In genomic region chr20:642398-643174, GRCh38 we compare ENCODE assay signal across 10 cellular contexts. TPM values are rescaled to one million over a fixed set of nuclear protein-coding genes. Genes with fewer than 3 reads are reported as not detected.
DNase-seq lines count a peak whose midpoint lies in the region; ATAC-seq and TF ChIP-seq lines count a peak whose summit lies in the region.
"Had no signal": no experiment of that assay in that cellular context is flagged by ENCODE, and none has a peak within 500 bp of the region (broad histone marks: within the 10 kb centered on the region; RNA-seq: fewer than 3 reads in every experiment).

No MANE protein-coding gene starts in this region.

- DNase-seq in IMR-90 (no peak), chondrocyte (ENCODE audit: low spot score) (no peak), islet precursor cell (peak; percentile 86), substantia nigra (lab: John Stamatoyannopoulos, UW) (peak in 32 of 49 donors; percentile 1 to 85 (median 28)), GM19240 (ENCODE audit: insufficient read length, low spot score) (no peak), DMS114 treated with DMSO at 0.1 percent for 48 hours (lab: John Stamatoyannopoulos, UW; ENCODE audit: unreplicated experiment) (no peak)
- no peak for DNase-seq in activated CD4-positive, alpha-beta T cell treated with anti-CD3 and anti-CD28 coated beads for 1 hour
- DNase-seq: activated CD4-positive, alpha-beta T cell treated with anti-CD3 and anti-CD28 coated beads for 36 hours had no signal

- H3K4me1 ChIP-seq in IMR-90 (ENCODE audit: control insufficient read depth, insufficient read depth, low read length), result no peaks in the 10 kb centered on the region
- H3K4me1 ChIP-seq: HAP-1 had no signal

- no peak overlapping the region for H4K5ac ChIP-seq in IMR-90 (ENCODE audit: low read depth, low read length)

- H3K36me3 Mint-ChIP-seq in chondrocyte (ENCODE audit: low read depth), result no peaks in the 10 kb centered on the region

- H2BK15ac ChIP-seq in IMR-90 (ENCODE audit: low read depth, low read length), result no peak overlapping the region

- 2% methylated on average over 11 of the region's 57 CpGs; no CpG with 5 or more reads in 1 of the 2 experiments for WGBS in IMR-90 (ENCODE audit: extremely low coverage in 2 of 2, insufficient read length in 1 of 2), 2 experiments

- H3K56ac ChIP-seq in IMR-90 (ENCODE audit: extremely low read depth, insufficient read depth, low read length), result 0 out of 2 replicates have a peak overlapping the region, but pooled peaks have one; percentile 15

- no peak overlapping the region for H3K4ac ChIP-seq in IMR-90 (ENCODE audit: low read depth, low read length)

- no peak overlapping the region for H2BK20ac ChIP-seq in IMR-90 (ENCODE audit: low read depth, low read length)

- H3K27ac ChIP-seq in IMR-90 (ENCODE audit: insufficient read depth, low read length) (no peak overlapping the region), substantia nigra (ENCODE audit: low read depth, low read length, poor library complexity, severe bottlenecking) (no peak overlapping the region)

- no peaks in the 10 kb centered on the region for H3K27me3 Mint-ChIP-seq in chondrocyte (ENCODE audit: low read depth)

- H3K9me3 ChIP-seq in IMR-90 (ENCODE audit: control insufficient read depth, insufficient read depth, low read length), result no peaks in the 10 kb centered on the region
- H3K9me3 ChIP-seq: HAP-1 had no signal

- H3K14ac ChIP-seq in IMR-90 (replicated peaks; ENCODE audit: low read depth, low read length), result no peak overlapping the region

- ATAC-seq in IMR-90 (ENCODE audit: low read depth), result peak; percentile 56
- ATAC-seq: activated CD4-positive, alpha-beta T cell treated with anti-CD3 and anti-CD28 coated beads for 36 hours had no signal

- peaks cover 23% of the 10 kb centered on the region for H4K20me1 ChIP-seq in IMR-90 (ENCODE audit: insufficient read depth, low read length)

- no peak overlapping the region for H3K23ac ChIP-seq in IMR-90 (ENCODE audit: low read depth, low read length)

- no peak overlapping the region for H3K27ac Mint-ChIP-seq in chondrocyte (ENCODE audit: unreplicated experiment)
- H3K27ac Mint-ChIP-seq: activated CD4-positive, alpha-beta T cell treated with anti-CD3 and anti-CD28 coated beads for 36 hours had no signal

- H3K27me3 ChIP-seq in IMR-90 (ENCODE audit: control insufficient read depth, insufficient read depth, low read length), result peaks cover 3% of the 10 kb centered on the region

- peak overlapping the region; percentile 35 for H2AK9ac ChIP-seq in IMR-90 (replicated peaks; ENCODE audit: low read depth, low read length, poor library complexity)

- CTCF ChIA-PET in IMR-90 (lab: Yijun Ruan, JAX), result no interaction called here

- no peak for TF ChIP-seq POLR2A in IMR-90 (IDR thresholded peaks at IDR 0.05; ENCODE audit: low read depth, low read length)

- H3K36me3 ChIP-seq in IMR-90 (ENCODE audit: control insufficient read depth, insufficient read depth, low read length), result peaks cover 8% of the 10 kb centered on the region

- POLR2A ChIA-PET in IMR-90 (lab: Charles Lee; ENCODE audit: unreplicated experiment), result no interaction called here

- intact Hi-C loops in IMR-90 (cut with micrococcal nuclease), result no loop called here

- H3K9me3 Mint-ChIP-seq in chondrocyte (ENCODE audit: low read depth), result no peaks in the 10 kb centered on the region

- in situ Hi-C loops in IMR-90 (cut with MboI; ENCODE audit: low sequenced_read_pairs), result no loop called here

- H3K4me1 Mint-ChIP-seq in chondrocyte (ENCODE audit: low read depth), result peaks cover 11% of the 10 kb centered on the region

- TF ChIP-seq CTCF in IMR-90 (conservative IDR thresholded peaks at IDR 0.05; ENCODE audit: low read depth, low read length) (no peak), chondrocyte (IDR thresholded peaks at IDR 0.05) (no peak)

- peak overlapping the region; percentile 17; the same call in 1 of the 2 replicates for H3K4me3 ChIP-seq in IMR-90 (ENCODE audit: insufficient read depth, low read depth, low read length)
- H3K4me3 ChIP-seq: HAP-1 had no signal

- H3K4me3 Mint-ChIP-seq in chondrocyte (ENCODE audit: unreplicated experiment), result peak overlapping the region; percentile 31
- H3K4me3 Mint-ChIP-seq: activated CD4-positive, alpha-beta T cell treated with anti-CD3 and anti-CD28 coated beads for 36 hours had no signal

- H2BK120ac ChIP-seq in IMR-90 (ENCODE audit: low read depth, low read length), result no peak overlapping the region

- H2BK5ac ChIP-seq in IMR-90 (ENCODE audit: low read depth, low read length, poor library complexity, severe bottlenecking), result no peak overlapping the region

- TF ChIP-seq RAD21 in IMR-90 (IDR thresholded peaks at IDR 0.05; ENCODE audit: low read length), result no peak

- H3K18ac ChIP-seq in IMR-90 (ENCODE audit: low read depth, low read length), result no peak overlapping the region

- H4K8ac ChIP-seq in IMR-90 (ENCODE audit: low read depth in 2 of 2, low read length in 2 of 2), result no peak overlapping the region

- no peak overlapping the region for H3K9ac ChIP-seq in IMR-90 (ENCODE audit: low read depth, low read length)

- no TSS peak for BruUV-seq in IMR-90 (replicated peaks; lab: Mats Ljungman, UMichigan)

- H2AFZ ChIP-seq in IMR-90 (replicated peaks; ENCODE audit: low read length, poor library complexity), result peak overlapping the region; percentile 78

- dilution Hi-C loops in IMR-90 (cut with HindIII; ENCODE audit: low sequenced_read_pairs, unreplicated experiment), result no loop called here

- H2AK5ac ChIP-seq in IMR-90 (ENCODE audit: low read depth, low read length), result no peak overlapping the region

- H4K91ac ChIP-seq in IMR-90 (ENCODE audit: insufficient read depth, low read depth, low read length), result no peak overlapping the region

- H3K9me1 ChIP-seq in IMR-90 (ENCODE audit: insufficient read depth, low read length), result no peaks in the 10 kb centered on the region

- H3K79me1 ChIP-seq in IMR-90 (ENCODE audit: low read depth in 1 of 2, low read length in 2 of 2), result peaks cover 8 to 9% of the 10 kb centered on the region in 2 experiments; a peak in 2 of 4 replicates

- peak overlapping the region; percentile 8; the same call in 1 of the 2 replicates for H3K4me2 ChIP-seq in IMR-90 (ENCODE audit: low read depth, low read length)

TF ChIP-seq in IMR-90, 13 proteins besides CTCF, POLR2A, EP300 and RAD21:
- no peak for TF ChIP-seq FOS (IDR thresholded peaks at IDR 0.05; ENCODE audit: low read depth, low read length)
- TF ChIP-seq RCOR1 (IDR thresholded peaks at IDR 0.05; ENCODE audit: insufficient replicate concordance, low read length), result no peak
- TF ChIP-seq USF2 (IDR thresholded peaks at IDR 0.05; ENCODE audit: low read depth, low read length), result no peak
- TF ChIP-seq SMC3 (IDR thresholded peaks at IDR 0.05; ENCODE audit: low read depth, low read length), result no peak
- no peak for TF ChIP-seq MAZ (IDR thresholded peaks at IDR 0.05; ENCODE audit: borderline replicate concordance, low read depth, low read length)
- TF ChIP-seq NFE2L2 (IDR thresholded peaks at IDR 0.05; ENCODE audit: low read depth, low read length), result no peak
- no peak for TF ChIP-seq MXI1 (IDR thresholded peaks at IDR 0.05; ENCODE audit: borderline replicate concordance, low read depth, low read length)
- no peak for TF ChIP-seq BHLHE40 (IDR thresholded peaks at IDR 0.05; ENCODE audit: low read depth, low read length)
- no peak for TF ChIP-seq ELK1 (IDR thresholded peaks at IDR 0.05; ENCODE audit: borderline replicate concordance, low read depth, low read length)
- no peak for TF ChIP-seq CHD1 (IDR thresholded peaks at IDR 0.05; ENCODE audit: low read depth, low read length)
- no peak for TF ChIP-seq RFX5 (IDR thresholded peaks at IDR 0.05; ENCODE audit: low read depth, low read length)
- no peak for TF ChIP-seq MAFK (IDR thresholded peaks at IDR 0.05; ENCODE audit: low read depth, low read length)
- TF ChIP-seq CEBPB (IDR thresholded peaks at IDR 0.05; ENCODE audit: low read depth, low read length), result no peak
TF ChIP-seq in IMR-90: peak in this region for 0.

RNA-seq across cellular contexts. Expression of gene SRXN1, which starts 10.4 kb away (rescaled TPM):
- total RNA-seq in IMR-90 (2012; rRNA removed) (63.0 and 71.2 TPM in 2 replicates), chondrocyte (19.3 to 20.8 TPM (median 20.6 TPM) in 3 replicates)
- 41.1 and 51.2 TPM in 2 replicates for polyA plus RNA-seq in IMR-90 (2012; rRNA removed)
- 16.0 and 36.9 TPM in 2 replicates for polyA plus RNA-seq in IMR-90 (2012; cell fraction: cytosol; rRNA removed)
- polyA plus RNA-seq in IMR-90 (2012; cell fraction: nucleus; rRNA removed; ENCODE audit: low replicate concordance), result 17.6 and 20.9 TPM in 2 replicates

RNA-seq across cellular contexts. Expression of gene TCF15, which starts 32.5 kb away (rescaled TPM):
- total RNA-seq in IMR-90 (2012; rRNA removed) (not detected in 2 replicates), chondrocyte (0.28 to 0.50 TPM in 2 of 3 replicates, not detected in the other)
- not detected in 2 replicates for polyA plus RNA-seq in IMR-90 (2012; rRNA removed)
- polyA plus RNA-seq in IMR-90 (2012; cell fraction: cytosol; rRNA removed), result 0.02 TPM in 1 of 2 replicates, not detected in the other
- not detected in 2 replicates for polyA plus RNA-seq in IMR-90 (2012; cell fraction: nucleus; rRNA removed; ENCODE audit: low replicate concordance)
- total RNA-seq: activated CD4-positive, alpha-beta T cell treated with anti-CD3 and anti-CD28 coated beads for 36 hours had no signal
- polyA plus RNA-seq: aorta had no signal

RNA-seq across cellular contexts. Expression of gene SCRT2, which starts 33.0 kb away (rescaled TPM):
- not detected in 2 replicates for total RNA-seq in IMR-90 (2012; rRNA removed)
- not detected in 2 replicates for polyA plus RNA-seq in IMR-90 (2012; rRNA removed)
- polyA plus RNA-seq in IMR-90 (2012; cell fraction: cytosol; rRNA removed), result not detected in 2 replicates
- polyA plus RNA-seq in IMR-90 (2012; cell fraction: nucleus; rRNA removed; ENCODE audit: low replicate concordance), result not detected in 2 replicates
- not detected in 3 replicates for total RNA-seq in chondrocyte
- total RNA-seq: activated CD4-positive, alpha-beta T cell treated with anti-CD3 and anti-CD28 coated beads for 36 hours; aorta had no signal
- polyA plus RNA-seq: aorta had no signal

Comparison
In these comparisons a context has a peak if more than half of its experiments do, and no peak if none do; other contexts are left out.
1. DNase-seq: peak in islet precursor cell (single experiment) and substantia nigra (32 of 49); none in IMR-90 (single experiment), chondrocyte (single experiment), activated CD4-positive, alpha-beta T cell treated with anti-CD3 and anti-CD28 coated beads for 1 hour (single experiment), GM19240 (single experiment) and DMS114 treated with DMSO at 0.1 percent for 48 hours (single experiment).